In the genomic region with DNA sequence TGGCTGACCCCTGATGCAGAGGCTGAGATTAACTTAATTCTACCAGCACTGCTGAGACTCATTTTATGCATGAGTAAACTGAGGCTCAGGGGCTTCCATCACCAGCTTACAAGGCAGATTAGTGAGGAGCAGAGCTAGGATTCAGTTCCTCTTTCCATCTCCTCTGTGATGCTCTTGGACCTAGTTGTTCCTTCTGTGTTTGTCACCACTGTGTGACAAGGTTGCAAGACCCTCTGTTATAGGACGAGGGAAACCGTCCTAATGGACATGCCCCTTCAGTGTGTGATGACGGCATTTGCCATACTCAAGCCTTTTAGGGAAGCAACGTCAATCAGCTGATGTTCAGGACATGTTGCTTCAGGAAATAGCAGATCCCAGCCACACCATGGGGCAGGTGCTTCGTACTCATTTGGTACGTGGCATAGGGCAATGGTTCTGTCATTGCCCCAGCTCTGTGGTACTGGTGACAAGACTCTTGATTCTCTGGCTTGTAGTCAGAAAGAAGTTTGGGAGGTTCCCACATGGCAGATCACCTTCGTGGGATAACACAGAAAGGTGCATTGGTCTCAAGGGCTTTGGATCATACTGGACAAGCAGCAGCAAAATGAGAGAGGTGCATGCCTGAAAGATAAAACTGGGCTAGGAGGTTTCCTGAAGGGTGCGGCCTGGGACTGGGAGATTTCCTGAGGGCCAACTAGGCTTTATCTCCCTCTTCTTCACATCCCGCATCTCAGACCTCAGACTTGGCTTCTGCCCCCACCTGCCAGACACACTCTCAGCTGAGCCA, we compare ENCODE assay signal across 13 cellular contexts. TPM values are rescaled to one million over a fixed set of nuclear protein-coding genes. Genes with fewer than 3 reads are reported as not detected.
DNase-seq lines count a peak whose midpoint lies in the region; ATAC-seq, FAIRE-seq and TF ChIP-seq lines count a peak whose summit lies in the region.
"Had no signal": no experiment of that assay in that cellular context is flagged by ENCODE, and none has a peak within 500 bp of the region (broad histone marks: within the 10 kb centered on the region; RNA-seq: fewer than 3 reads in every experiment).

No MANE protein-coding gene starts in this region.

- no peak overlapping the region for H3K14ac ChIP-seq in H1 (ENCODE audit: insufficient read length)

- H2BK15ac ChIP-seq in H1 (ENCODE audit: low read length): no peak overlapping the region

- H3K36me3 ChIP-seq in DOHH2 (ENCODE audit: control insufficient read depth, low read length): no peaks in the 10 kb centered on the region
- no peaks in the 10 kb centered on the region for H3K36me3 ChIP-seq in H1 (ENCODE audit: control insufficient read depth in 2 of 4, insufficient read depth in 4 of 4, low read length in 3 of 4)
- no peaks in the 10 kb centered on the region for H3K36me3 ChIP-seq in WERI-Rb-1
- H3K36me3 ChIP-seq in transverse colon: no peaks in the 10 kb centered on the region
- H3K36me3 ChIP-seq in prostate gland: no peaks in the 10 kb centered on the region
- H3K36me3 ChIP-seq: neutrophil had no signal

- H3K79me2 ChIP-seq in DOHH2 (ENCODE audit: control insufficient read depth, low read length): no peaks in the 10 kb centered on the region
- H3K79me2 ChIP-seq in H1 (ENCODE audit: control insufficient read depth in 1 of 2, insufficient read depth in 2 of 2, low read length in 2 of 2): no peaks in the 10 kb centered on the region

- H3K23ac ChIP-seq in H1 (ENCODE audit: insufficient read length): no peak overlapping the region

- WGBS in H1 (ENCODE audit: extremely low coverage in 1 of 2, insufficient coverage in 1 of 2, insufficient read length in 1 of 2, insufficient replicate concordance in 2 of 2, low coverage in 1 of 2, low lambda C conversion rate in 2 of 2, missing lambda C conversion rate in 1 of 2), 2 experiments: 87% methylated on average over 9 of the region's 9 CpGs; no CpG with 5 or more reads in 1 of the 2 experiments
- WGBS in transverse colon (ENCODE audit: low coverage in 1 of 2), 2 donors: 81% methylated on average over 9 of the region's 9 CpGs; no CpG with 5 or more reads in 1 of the 2 donors
- WGBS in prostate gland: 83% methylated on average over 9 of the region's 9 CpGs

- no peak overlapping the region for H2AK5ac ChIP-seq in H1 (ENCODE audit: low read depth, low read length)

- TF ChIP-seq POLR2A in H1 (IDR thresholded peaks at IDR 0.05; ENCODE audit: control extremely low read depth in 1 of 2, low read depth in 2 of 2, low read length in 2 of 2) (no peak), transverse colon (IDR thresholded peaks at IDR 0.05) (no peak), prostate gland (IDR thresholded peaks at IDR 0.05) (no peak)

- H3K9me3 ChIP-seq in DOHH2 (ENCODE audit: control insufficient read depth, insufficient read depth, low read length): no peaks in the 10 kb centered on the region
- H3K9me3 ChIP-seq in H1 (ENCODE audit: insufficient read depth in 2 of 2, low read depth in 1 of 2, low read length in 1 of 2): no peaks in the 10 kb centered on the region
- no peaks in the 10 kb centered on the region for H3K9me3 ChIP-seq in WERI-Rb-1 (ENCODE audit: severe bottlenecking)
- H3K9me3 ChIP-seq in transverse colon: no peaks in the 10 kb centered on the region
- H3K9me3 ChIP-seq in prostate gland: no peaks in the 10 kb centered on the region
- H3K9me3 ChIP-seq: neutrophil had no signal

- H3K56ac ChIP-seq in H1 (replicated peaks; ENCODE audit: insufficient read length, low read depth, low read length): no peak overlapping the region

- H3K9ac ChIP-seq in H1 (replicated peaks in 1 of 4; ENCODE audit: extremely low read depth in 1 of 4, low read depth in 3 of 4, low read length in 3 of 4): no peak overlapping the region

- H3K4ac ChIP-seq in H1 (replicated peaks; ENCODE audit: insufficient read length, low read depth, low read length): no peak overlapping the region

- no peak overlapping the region for H2BK120ac ChIP-seq in H1 (replicated peaks; ENCODE audit: low read depth, low read length)

- H3K4me1 ChIP-seq in DOHH2 (ENCODE audit: control insufficient read depth, low read length) (peaks cover 34% of the 10 kb centered on the region), H1 (replicated peaks in 1 of 4; ENCODE audit: control insufficient read depth in 3 of 4, insufficient read depth in 4 of 4, low read length in 3 of 4) (peaks cover 0 to 3% (median 0%) of the 10 kb centered on the region in 4 experiments; a peak in 2 of 7 replicates), transverse colon (peaks cover 10 to 31% (median 15%) of the 10 kb centered on the region in 4 donors), prostate gland (replicated peaks) (no peaks in the 10 kb centered on the region)

- H3K9me2 ChIP-seq in DOHH2 (replicated peaks; ENCODE audit: control insufficient read depth, low read length): no peaks in the 10 kb centered on the region; the same call in 1 of the 2 replicates

- no peak overlapping the region for H4K91ac ChIP-seq in H1 (replicated peaks; ENCODE audit: insufficient read length, low read length)

- CTCF ChIA-PET in H1 (lab: Charles Lee; ENCODE audit: partially characterized antibody): interaction anchor here (1.4 kb wide), 1 partner anchor 12 kb away, joined by 3 read pairs; no protein-coding TSS in a partner anchor

- no peak overlapping the region for H3K27ac ChIP-seq in DOHH2 (ENCODE audit: low read depth, low read length)
- no peak overlapping the region for H3K27ac ChIP-seq in H1 (ENCODE audit: low read depth, low read length)
- H3K27ac ChIP-seq in WERI-Rb-1: no peak overlapping the region
- no peak overlapping the region for H3K27ac ChIP-seq in transverse colon
- no peak overlapping the region for H3K27ac ChIP-seq in prostate gland
- H3K27ac ChIP-seq: neutrophil had no signal

- H3K4me3 ChIP-seq in DOHH2 (ENCODE audit: low read length): 0 out of 2 replicates have a peak overlapping the region, but pooled peaks have one; percentile 4
- H3K4me3 ChIP-seq in H1 (ENCODE audit: extremely low read depth in 1 of 4, insufficient read depth in 2 of 4, low read depth in 3 of 4, low read length in 4 of 4): no peak overlapping the region
- H3K4me3 ChIP-seq in WERI-Rb-1 (ENCODE audit: low read depth, low read length): no peak overlapping the region
- no peak overlapping the region for H3K4me3 ChIP-seq in transverse colon
- H3K4me3 ChIP-seq in prostate gland: no peak overlapping the region

- POLR2A ChIA-PET in H1 (lab: Charles Lee; ENCODE audit: partially characterized antibody): no interaction called here

- peak overlapping the region; percentile 46; the same call in 1 of the 2 replicates for H2AFZ ChIP-seq in H1 (ENCODE audit: low read length)

- no peak overlapping the region for H2BK5ac ChIP-seq in H1 (ENCODE audit: low read depth, low read length)

- TF ChIP-seq CTCF in DOHH2 (IDR thresholded peaks at IDR 0.05; ENCODE audit: low read depth, low read length, poor library complexity, severe bottlenecking) (no peak), H1 (IDR thresholded peaks at IDR 0.05; ENCODE audit: control extremely low read depth in 1 of 3, insufficient read depth in 1 of 3, low read depth in 1 of 3, low read length in 3 of 3) (no peak), WERI-Rb-1 (IDR thresholded peaks at IDR 0.05; ENCODE audit: low read depth, low read length) (no peak), transverse colon (IDR thresholded peaks at IDR 0.05) (no peak), prostate gland (IDR thresholded peaks at IDR 0.05) (no peak)

- H4K5ac ChIP-seq in H1 (ENCODE audit: insufficient read length, low read depth, low read length): no peak overlapping the region

- in situ Hi-C loops in transverse colon (cut with MboI; ENCODE audit: low pct_ligation_motif_present in 1 of 4, low pct_unique_long_range_greater_than_20kb in 1 of 4, low sequenced_read_pairs in 3 of 4): no loop called here

- no peak overlapping the region for H4K8ac ChIP-seq in H1 (ENCODE audit: extremely low read depth, insufficient read depth, low read length)

- H4K20me1 ChIP-seq in DOHH2 (ENCODE audit: control insufficient read depth, insufficient read depth, low read depth, low read length) (no peaks in the 10 kb centered on the region), H1 (replicated peaks in 1 of 2; ENCODE audit: control insufficient read depth in 1 of 2, insufficient read depth in 2 of 2, low read length in 2 of 2) (no peaks in the 10 kb centered on the region)

- H2BK12ac ChIP-seq in H1 (ENCODE audit: low read depth, low read length): peak overlapping the region; percentile 62; the same call in 1 of the 2 replicates

- FAIRE-seq in H1 (lab: Jason Lieb, UNC): no peak
- FAIRE-seq: kidney had no signal

- TF ChIP-seq EP300 in H1 (IDR thresholded peaks at IDR 0.05; ENCODE audit: borderline replicate concordance in 1 of 2, low read depth in 2 of 2, low read length in 2 of 2) (no peak), transverse colon (IDR thresholded peaks at IDR 0.05; ENCODE audit: low read depth) (no peak)

- no peak for DNase-seq in H1 (ENCODE audit: low read depth in 1 of 2, low spot score in 2 of 2)
- DNase-seq in WERI-Rb-1: no peak
- DNase-seq in transverse colon: no peak
- no peak for DNase-seq in kidney glomerular epithelial cell (lab: John Stamatoyannopoulos, UW)
- no peak for DNase-seq in prostate gland (ENCODE audit: low spot score)
- DNase-seq: activated CD4-positive, alpha-beta T cell treated with anti-CD3 and anti-CD28 coated beads for 4 hours; activated naive CD4-positive, alpha-beta T cell treated with Interleukin-2 at 50 U/mL for 16 hours; kidney; stimulated activated naive CD4-positive, alpha-beta T cell had no signal

- no peak overlapping the region for H2BK20ac ChIP-seq in H1 (ENCODE audit: low read length)

- H3K79me1 ChIP-seq in H1 (ENCODE audit: low read depth, low read length): no peaks in the 10 kb centered on the region

- H3K4me2 ChIP-seq in DOHH2 (ENCODE audit: low read length) (peak overlapping the region; percentile 47), H1 (ENCODE audit: insufficient read depth in 1 of 2, low read depth in 2 of 2, low read length in 2 of 2) (no peak overlapping the region)

- TF ChIP-seq RAD21 in H1 (IDR thresholded peaks at IDR 0.05 in 1 of 2, conservative IDR thresholded peaks at IDR 0.05 in 1 of 2; ENCODE audit: low read depth in 2 of 2, low read length in 2 of 2): no peak

- H3F3A ChIP-seq in DOHH2 (ENCODE audit: control insufficient read depth, insufficient read depth): no peaks in the 10 kb centered on the region

- H3K27me3 ChIP-seq in DOHH2 (ENCODE audit: control insufficient read depth, low read length): no peaks in the 10 kb centered on the region
- H3K27me3 ChIP-seq in H1 (replicated peaks in 1 of 4; ENCODE audit: control insufficient read depth in 3 of 4, extremely low read depth in 1 of 4, insufficient read depth in 3 of 4, low read length in 3 of 4): no peaks in the 10 kb centered on the region
- H3K27me3 ChIP-seq in WERI-Rb-1 (ENCODE audit: insufficient read depth, low read depth, severe bottlenecking): no peaks in the 10 kb centered on the region
- no peaks in the 10 kb centered on the region for H3K27me3 ChIP-seq in transverse colon
- no peaks in the 10 kb centered on the region for H3K27me3 ChIP-seq in prostate gland (replicated peaks; ENCODE audit: insufficient read depth)
- H3K27me3 ChIP-seq: neutrophil had no signal

- ATAC-seq in GM21528 (IDR thresholded peaks at IDR 0.05; ENCODE audit: low FRiP score, unreplicated experiment) (peak; percentile 51), HG03565 (IDR thresholded peaks at IDR 0.05; ENCODE audit: unreplicated experiment) (peak; percentile 40)

- no peaks in the 10 kb centered on the region; the same call in 1 of the 2 replicates for H3K23me2 ChIP-seq in H1 (ENCODE audit: low read depth, low read length)

- H3K18ac ChIP-seq in H1 (ENCODE audit: extremely low read depth, low read length): no peak overlapping the region

- intact Hi-C loops in transverse colon (cut with DNase I; ENCODE audit: low total_unique reads) (no loop called here), prostate gland (cut with DNase I) (no loop called here)

RNA-seq across cellular contexts. Expression of a gene that starts 23.9 kb away (rescaled TPM):
- total RNA-seq in H1 (2021; fragmentation: NEBNext Ultra II Directional; extraction: Animal tissue kit (Norgen Biotek cat#: 25700)): 11.8 and 13.4 TPM in 2 replicates
- 9.9 and 13.7 TPM in 2 replicates for polyA plus RNA-seq in H1 (2011; rRNA removed)
- 8.9 TPM for polyA plus RNA-seq in H1 (2011; cell fraction: cytosol; rRNA removed)
- 13.7 TPM for polyA plus RNA-seq in H1 (2011; cell fraction: nucleus; rRNA removed)
- polyA plus RNA-seq in H1 (2012, experiment 1 of 2): 10.0 to 13.9 TPM (median 12.5 TPM) in 4 replicates
- 4.9 TPM for polyA plus RNA-seq in H1 (2012, experiment 2 of 2)
- polyA plus RNA-seq in H1 (2013, experiment 1 of 2): 18.4 TPM
- polyA plus RNA-seq in H1 (2013, experiment 2 of 2): 22.9 TPM
- polyA minus RNA-seq in H1 (2011; rRNA and poly(A)+ RNA removed): 18.6 and 28.2 TPM in 2 replicates
- polyA minus RNA-seq in H1 (2011; cell fraction: cytosol; rRNA and poly(A)+ RNA removed): 9.8 TPM
- 25.2 TPM for polyA minus RNA-seq in H1 (2011; cell fraction: nucleus; rRNA and poly(A)+ RNA removed)
- total RNA-seq in transverse colon (100 to 1,000 TPM in 3 of 4 donors, 10 to 100 TPM in 1; 56.3 to 182 (median 114) TPM), prostate gland (100 to 1,000 TPM; 166 to 203 TPM)
